ENCODE assay signal across 8 cellular contexts in the genomic region with DNA sequence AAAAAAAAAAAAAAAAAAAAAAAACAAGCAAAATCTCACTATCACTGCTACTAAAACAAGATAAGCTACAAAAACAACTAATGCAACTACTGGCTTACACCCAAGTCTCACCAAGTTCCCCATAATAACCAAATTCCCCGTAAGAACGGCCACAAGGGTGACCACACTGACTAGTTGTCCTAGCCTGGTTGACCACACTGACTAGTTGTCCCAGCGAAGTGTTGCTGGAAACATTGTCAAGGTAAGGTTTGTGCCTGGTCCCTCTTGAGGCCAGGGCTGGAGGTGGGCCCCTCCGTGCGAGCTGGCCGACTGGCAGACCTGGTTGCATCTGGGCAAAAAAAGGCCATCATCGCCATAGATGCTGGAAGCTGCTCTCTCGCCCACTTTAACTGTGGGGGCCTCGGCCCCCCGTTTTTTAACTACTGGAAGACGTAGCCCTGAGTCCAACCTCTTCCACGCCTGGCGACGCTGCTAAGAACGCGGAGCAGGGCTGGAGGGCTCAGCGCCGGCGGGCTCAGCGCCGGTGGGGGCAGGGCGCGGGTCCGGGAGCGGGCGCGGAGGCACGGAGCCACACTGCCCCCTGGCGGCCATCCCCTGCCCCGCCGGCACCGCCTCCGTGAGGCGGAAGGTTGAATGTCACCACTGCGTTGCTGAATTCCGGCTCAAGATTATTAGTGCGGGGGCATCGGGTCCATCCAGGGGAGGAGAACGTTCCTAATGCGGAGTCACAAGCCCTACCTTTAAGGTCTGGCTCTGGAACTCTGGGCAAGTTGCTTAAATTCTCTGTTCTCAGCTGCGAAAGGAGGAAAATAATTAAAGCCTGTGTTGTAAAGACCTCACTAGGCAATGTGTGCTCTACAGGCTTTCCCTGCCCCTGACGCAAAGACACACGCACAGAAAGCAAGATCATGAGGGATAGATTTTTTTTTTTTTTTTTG.
DNase-seq lines count a peak whose midpoint lies in the region; ATAC-seq and TF ChIP-seq lines count a peak whose summit lies in the region.

No MANE protein-coding gene starts in this region.

- BruUV-seq in mammary epithelial cell (replicated peaks; lab: Mats Ljungman, UMichigan) = no TSS peak

- peak; percentile 64 for DNase-seq in GM06990 (ENCODE audit: extremely low read depth, insufficient read length)
- peak; percentile 44 for DNase-seq in NCI-H2107 treated with DMSO at 0.1 percent for 48 hours (lab: John Stamatoyannopoulos, UW; ENCODE audit: unreplicated experiment)
- DNase-seq in WTC11 (ENCODE audit: low spot score) = peak; percentile 78
- DNase-seq in mammary epithelial cell = peak; percentile 42
- peak; percentile 71 for DNase-seq in inferior parietal cortex (ENCODE audit: extremely low spot score)
- peak; percentile 81 for DNase-seq in smooth muscle cell (lab: John Stamatoyannopoulos, UW; ENCODE audit: unreplicated experiment)
- DNase-seq in NCI-H146 (lab: John Stamatoyannopoulos, UW) = no peak

- TF ChIP-seq CTCF in GM06990 (IDR thresholded peaks at IDR 0.05; ENCODE audit: insufficient read depth, low read length, poor library complexity, severe bottlenecking) (peak; percentile 83), WTC11 (IDR thresholded peaks at IDR 0.05) (peak; percentile 97), mammary epithelial cell (conservative IDR thresholded peaks at IDR 0.05 in 1 of 2, IDR thresholded peaks at IDR 0.05 in 1 of 2; ENCODE audit: extremely low read depth in 1 of 2, insufficient read depth in 1 of 2, low read depth in 1 of 2, low read length in 2 of 2) (peak; percentile 87 to 93), smooth muscle cell (IDR thresholded peaks at IDR 0.05; ENCODE audit: borderline replicate concordance, insufficient read depth, poor library complexity, severe bottlenecking) (peak; percentile 90)

- peaks cover 10% of the 10 kb centered on the region for H3K9me3 Mint-ChIP-seq in WTC11

- 18% methylated on average over 38 of the region's 43 CpGs for WGBS in mammary epithelial cell (ENCODE audit: low coverage, missing lambda C conversion rate)
- 4% methylated on average over 36 of the region's 43 CpGs for WGBS in smooth muscle cell (ENCODE audit: low lambda C conversion rate)

- peaks cover 3% of the 10 kb centered on the region for H3K9me3 ChIP-seq in mammary epithelial cell (replicated peaks; ENCODE audit: insufficient read depth, low read length)
- H3K9me3 ChIP-seq in smooth muscle cell (replicated peaks; ENCODE audit: low read depth) = no peaks in the 10 kb centered on the region

- H3K4me1 Mint-ChIP-seq in WTC11 = peaks cover 18% of the 10 kb centered on the region

- peaks cover 5% of the 10 kb centered on the region for H3K36me3 Mint-ChIP-seq in WTC11

- H3K27me3 ChIP-seq in GM06990 (replicated peaks; ENCODE audit: control insufficient read depth, insufficient read depth, low read length) (peaks cover 1% of the 10 kb centered on the region; the same call in 1 of the 2 replicates), mammary epithelial cell (ENCODE audit: insufficient read depth, low read length) (peaks cover 16% of the 10 kb centered on the region), smooth muscle cell (ENCODE audit: low read depth) (no peaks in the 10 kb centered on the region)

- peak overlapping the region; percentile 26; the same call in 1 of the 2 replicates for H3K27ac Mint-ChIP-seq in WTC11

- peak overlapping the region; percentile 54 for H3K4me3 Mint-ChIP-seq in WTC11

- POLR2A ChIA-PET in WTC11 (lab: Charles Lee) = interaction anchor here (0.6 to 0.7 kb wide), 3 partner anchors 199 to 704 kb away, joined by 3 to 7 read pairs (median 3); a partner anchor contains a TSS

- H3K9ac ChIP-seq in mammary epithelial cell (ENCODE audit: insufficient read depth, low read length) (no peak overlapping the region), smooth muscle cell (ENCODE audit: low read depth) (no peak overlapping the region)

- H3K4me2 ChIP-seq in mammary epithelial cell (ENCODE audit: insufficient read depth, low read depth, low read length) (peak overlapping the region; percentile 65), smooth muscle cell (peak overlapping the region; percentile 81)

- CTCF ChIA-PET in WTC11 (lab: Charles Lee) (interaction anchor here (0.5 to 3.5 kb wide), 47 partner anchors 9 to 1050 kb away, joined by 3 to 19 read pairs (median 4); a partner anchor contains a TSS), mammary epithelial cell (lab: Charles Lee; ENCODE audit: low non-redundant PET) (interaction anchor here (0.6 to 0.7 kb wide), 4 partner anchors 11 to 701 kb away, joined by 3 to 10 read pairs (median 6); no protein-coding TSS in a partner anchor)

- intact Hi-C loops in mammary epithelial cell (cut with micrococcal nuclease) = loop anchor here (1.0 to 10.0 kb wide), 3 partner anchors 492 to 953 kb away; no protein-coding TSS in a partner anchor

- ATAC-seq in HG02642 (IDR thresholded peaks at IDR 0.05; ENCODE audit: poor library complexity, unreplicated experiment) = peak; percentile 84
- ATAC-seq in WTC11 = peak; percentile 73

- peak overlapping the region; percentile 33; the same call in 1 of the 2 replicates for H3K4me3 ChIP-seq in GM06990 (replicated peaks; ENCODE audit: low read depth, low read length)
- H3K4me3 ChIP-seq in mammary epithelial cell (replicated peaks in 1 of 3; ENCODE audit: insufficient read depth in 1 of 3, low read depth in 2 of 3, low read length in 3 of 3) = peak overlapping the region in 1 of 3 experiments; percentile 38
- peak overlapping the region; percentile 41 for H3K4me3 ChIP-seq in smooth muscle cell

- dilution Hi-C loops in mammary epithelial cell (cut with HindIII; ENCODE audit: low sequenced_read_pairs) = no loop called here

- H3K27ac ChIP-seq in mammary epithelial cell (ENCODE audit: insufficient read depth, low read depth, low read length) = no peak overlapping the region
- no peak overlapping the region for H3K27ac ChIP-seq in smooth muscle cell (ENCODE audit: low read depth)

- peaks cover 27% of the 10 kb centered on the region for H3K27me3 Mint-ChIP-seq in WTC11 (ENCODE audit: low read depth)

- H3K79me2 ChIP-seq in mammary epithelial cell (ENCODE audit: insufficient read depth, low read length) (no peaks in the 10 kb centered on the region), smooth muscle cell (ENCODE audit: low read depth) (no peaks in the 10 kb centered on the region)

- H3K36me3 ChIP-seq in GM06990 (ENCODE audit: control insufficient read depth, insufficient read depth, low read length) = no peaks in the 10 kb centered on the region
- H3K36me3 ChIP-seq in mammary epithelial cell (ENCODE audit: insufficient read depth, low read length) = no peaks in the 10 kb centered on the region
- H3K36me3 ChIP-seq in smooth muscle cell (ENCODE audit: low read depth) = no peaks in the 10 kb centered on the region

- H3F3A ChIP-seq in smooth muscle cell (ENCODE audit: low read depth) = peaks cover 6% of the 10 kb centered on the region

- H3K4me1 ChIP-seq in mammary epithelial cell (ENCODE audit: insufficient read depth, low read length) = peaks cover 3% of the 10 kb centered on the region
- peaks cover 8% of the 10 kb centered on the region for H3K4me1 ChIP-seq in smooth muscle cell (ENCODE audit: low read depth)

- H4K20me1 ChIP-seq in mammary epithelial cell (ENCODE audit: insufficient read depth, low read length) (no peaks in the 10 kb centered on the region), smooth muscle cell (ENCODE audit: low read depth) (no peaks in the 10 kb centered on the region)

- in situ Hi-C loops in mammary epithelial cell (cut with MboI; ENCODE audit: low sequenced_read_pairs in 2 of 2) = loop anchor here in 1 of 2 donors (10.0 kb wide), 1 partner anchor 493 kb away; no protein-coding TSS in a partner anchor

- H2AFZ ChIP-seq in mammary epithelial cell (ENCODE audit: low read depth, low read length) (peak overlapping the region; percentile 74), smooth muscle cell (ENCODE audit: low read depth) (peak overlapping the region; percentile 9)

TF ChIP-seq in WTC11, 78 proteins besides CTCF, POLR2A, EP300 and RAD21:
- TF ChIP-seq ETV6 (CRISPR knock-in tag; IDR thresholded peaks at IDR 0.05) (peak; percentile 46; the same call in 1 of the 2 replicates), ZNF671 (CRISPR knock-in tag; IDR thresholded peaks at IDR 0.05) (no peak), NFE2L1 (CRISPR knock-in tag; IDR thresholded peaks at IDR 0.05) (no peak)
- TF ChIP-seq, protein P1, sequence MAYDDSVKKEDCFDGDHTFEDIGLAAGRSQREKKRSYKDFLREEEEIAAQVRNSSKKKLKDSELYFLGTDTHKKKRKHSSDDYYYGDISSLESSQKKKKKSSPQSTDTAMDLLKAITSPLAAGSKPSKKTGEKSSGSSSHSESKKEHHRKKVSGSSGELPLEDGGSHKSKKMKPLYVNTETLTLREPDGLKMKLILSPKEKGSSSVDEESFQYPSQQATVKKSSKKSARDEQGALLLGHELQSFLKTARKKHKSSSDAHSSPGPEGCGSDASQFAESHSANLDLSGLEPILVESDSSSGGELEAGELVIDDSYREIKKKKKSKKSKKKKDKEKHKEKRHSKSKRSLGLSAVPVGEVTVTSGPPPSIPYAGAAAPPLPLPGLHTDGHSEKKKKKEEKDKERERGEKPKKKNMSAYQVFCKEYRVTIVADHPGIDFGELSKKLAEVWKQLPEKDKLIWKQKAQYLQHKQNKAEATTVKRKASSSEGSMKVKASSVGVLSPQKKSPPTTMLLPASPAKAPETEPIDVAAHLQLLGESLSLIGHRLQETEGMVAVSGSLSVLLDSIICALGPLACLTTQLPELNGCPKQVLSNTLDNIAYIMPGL (CRISPR knock-in tag; IDR thresholded peaks at IDR 0.05) = peak; percentile 77; the same call in 1 of the 2 replicates
TF ChIP-seq in WTC11: peak in this region for 2.
